1 cellular context compared by ENCODE assay signal in the genomic region with DNA sequence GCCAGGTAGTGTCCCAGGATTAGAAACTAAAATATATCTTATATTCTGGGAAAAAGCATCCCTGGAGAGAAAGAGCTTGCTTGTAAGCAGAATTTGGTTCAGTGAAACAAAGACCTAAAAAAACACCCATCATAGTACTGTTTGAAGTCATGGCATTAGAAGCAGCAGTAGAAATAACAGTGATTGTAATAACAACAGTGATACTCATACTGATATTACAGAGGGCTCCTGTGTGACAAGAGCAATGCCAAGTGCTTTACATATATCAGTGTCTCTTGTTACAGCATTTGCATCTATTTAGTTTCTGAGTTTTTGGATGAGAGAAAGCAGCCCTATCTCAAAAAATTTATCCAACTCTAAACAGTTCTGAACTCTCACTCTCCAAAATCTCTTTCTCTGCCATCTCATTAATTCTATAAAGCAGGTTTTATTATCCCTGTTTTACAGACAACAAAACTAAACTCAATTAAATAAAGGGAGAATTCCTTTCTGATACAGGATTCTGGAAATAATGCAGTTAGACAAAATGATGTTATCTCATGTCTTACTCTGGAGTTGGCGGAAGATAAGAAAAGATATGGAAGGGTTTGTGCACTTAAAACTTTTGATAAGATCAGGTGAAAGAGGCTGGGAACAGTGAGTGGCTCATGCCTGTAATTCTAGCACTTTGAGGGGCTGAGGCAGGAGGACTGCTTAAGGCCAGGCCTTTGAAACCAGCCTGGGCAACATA.
A peak's percentile ranks its signal among the peaks of the same experiment; 100 is the strongest.
TF ChIP-seq lines count a peak whose summit lies in the region.

No MANE protein-coding gene starts in this region.

TF ChIP-seq in SK-N-SH treated with all-trans-retinoic acid at 6 μM for 48 hours, 23 proteins besides CTCF, POLR2A, EP300 and RAD21 (continued from another document):
- TF ChIP-seq, protein P1, sequence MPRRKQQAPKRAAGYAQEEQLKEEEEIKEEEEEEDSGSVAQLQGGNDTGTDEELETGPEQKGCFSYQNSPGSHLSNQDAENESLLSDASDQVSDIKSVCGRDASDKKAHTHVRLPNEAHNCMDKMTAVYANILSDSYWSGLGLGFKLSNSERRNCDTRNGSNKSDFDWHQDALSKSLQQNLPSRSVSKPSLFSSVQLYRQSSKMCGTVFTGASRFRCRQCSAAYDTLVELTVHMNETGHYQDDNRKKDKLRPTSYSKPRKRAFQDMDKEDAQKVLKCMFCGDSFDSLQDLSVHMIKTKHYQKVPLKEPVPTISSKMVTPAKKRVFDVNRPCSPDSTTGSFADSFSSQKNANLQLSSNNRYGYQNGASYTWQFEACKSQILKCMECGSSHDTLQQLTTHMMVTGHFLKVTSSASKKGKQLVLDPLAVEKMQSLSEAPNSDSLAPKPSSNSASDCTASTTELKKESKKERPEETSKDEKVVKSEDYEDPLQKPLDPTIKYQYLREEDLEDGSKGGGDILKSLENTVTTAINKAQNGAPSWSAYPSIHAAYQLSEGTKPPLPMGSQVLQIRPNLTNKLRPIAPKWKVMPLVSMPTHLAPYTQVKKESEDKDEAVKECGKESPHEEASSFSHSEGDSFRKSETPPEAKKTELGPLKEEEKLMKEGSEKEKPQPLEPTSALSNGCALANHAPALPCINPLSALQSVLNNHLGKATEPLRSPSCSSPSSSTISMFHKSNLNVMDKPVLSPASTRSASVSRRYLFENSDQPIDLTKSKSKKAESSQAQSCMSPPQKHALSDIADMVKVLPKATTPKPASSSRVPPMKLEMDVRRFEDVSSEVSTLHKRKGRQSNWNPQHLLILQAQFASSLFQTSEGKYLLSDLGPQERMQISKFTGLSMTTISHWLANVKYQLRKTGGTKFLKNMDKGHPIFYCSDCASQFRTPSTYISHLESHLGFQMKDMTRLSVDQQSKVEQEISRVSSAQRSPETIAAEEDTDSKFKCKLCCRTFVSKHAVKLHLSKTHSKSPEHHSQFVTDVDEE (CRISPR knock-in tag; IDR thresholded peaks at IDR 0.05) = peak; percentile 96
- TF ChIP-seq ZNF70 (CRISPR knock-in tag; IDR thresholded peaks at IDR 0.05) = no peak
